In genomic region chr7:2360791-2361190, GRCh38 we compare ENCODE assay signal across 23 cellular contexts. TPM values are rescaled to one million over a fixed set of nuclear protein-coding genes. Genes with fewer than 3 reads are reported as not detected.
A peak's percentile ranks its signal among the peaks of the same experiment; 100 is the strongest.
DNase-seq lines count a peak whose midpoint lies in the region; ATAC-seq and TF ChIP-seq lines count a peak whose summit lies in the region.
"Had no signal": no experiment of that assay in that cellular context is flagged by ENCODE, and none has a peak within 500 bp of the region (broad histone marks: within the 10 kb centered on the region; RNA-seq: fewer than 3 reads in every experiment).

No MANE protein-coding gene starts in this region.

- WGBS in IMR-90 (ENCODE audit: extremely low coverage in 2 of 2, insufficient read length in 1 of 2), 2 experiments: no CpG with 5 or more reads among the region's 6 CpGs

- no peak overlapping the region for H3K4ac ChIP-seq in IMR-90 (ENCODE audit: low read depth, low read length)

- DNase-seq in IMR-90 (peak; percentile 48), chondrocyte (ENCODE audit: low spot score) (no peak), immature natural killer cell (no peak), glomerular visceral epithelial cell (ENCODE audit: extremely low spot score) (no peak), ACHN (no peak), osteocyte (ENCODE audit: extremely low spot score, unreplicated experiment) (no peak)
- DNase-seq in effector memory CD8-positive, alpha-beta T cell: no peak
- DNase-seq: activated effector memory CD4-positive, alpha-beta T cell treated with anti-CD3 and anti-CD28 coated beads, Interleukin-2, amount 50 U/mL, for 16 hours; DMS 273 treated with DMSO at 0.1 percent for 48 hours; effector CD4-positive, alpha-beta T cell; esophagus squamous epithelium; heart left ventricle; left ventricle myocardium superior; NCI-H1436; NK-92 treated with Interleukin-12 subunit alpha and Interleukin-12 subunit beta, amount 100 ng/mL, for 24 hours; SK-N-SH; small intestine; stimulated activated CD4-positive, alpha-beta T cell treated with anti-CD3 and anti-CD28 coated beads, Interleukin-2, amount 100 ng/mL, for 24 hours; WERI-Rb-1 had no signal

- peaks cover 82 to 100% (median 99%) of the 10 kb centered on the region in 11 experiments for H3K36me3 ChIP-seq in BLaER1 treated with 17β-estradiol and CSF1 and Interleukin-3, amounts not matched to agents 10 nM and 100 nM
- peaks cover 46% of the 10 kb centered on the region for H3K36me3 ChIP-seq in IMR-90 (ENCODE audit: control insufficient read depth, insufficient read depth, low read length)

- POLR2A ChIA-PET in IMR-90 (lab: Charles Lee; ENCODE audit: unreplicated experiment): no interaction called here

- H3K9ac ChIP-seq in BLaER1 treated with 17β-estradiol and CSF1 and Interleukin-3, amounts not matched to agents 10 nM and 100 nM: peak overlapping the region in 10 of 11 experiments; percentile 18 to 67 (median 58); a peak in 19 of 22 replicates
- no peak overlapping the region for H3K9ac ChIP-seq in IMR-90 (ENCODE audit: low read depth, low read length)
- H3K9ac ChIP-seq: SK-N-SH had no signal

- 0 out of 2 replicates have a peak overlapping the region, but pooled peaks have one; percentile 12 for H3K23ac ChIP-seq in IMR-90 (ENCODE audit: low read depth, low read length)

- H3K36me3 Mint-ChIP-seq in chondrocyte (ENCODE audit: low read depth) (peaks cover 32% of the 10 kb centered on the region), immature natural killer cell (peaks cover 20 to 40% (median 32%) of the 10 kb centered on the region in 3 donors), osteocyte (ENCODE audit: unreplicated experiment) (peaks cover 40% of the 10 kb centered on the region)
- H3K36me3 Mint-ChIP-seq in effector memory CD8-positive, alpha-beta T cell (ENCODE audit: insufficient read depth): peaks cover 82% of the 10 kb centered on the region
- H3K36me3 Mint-ChIP-seq: IgD-negative memory B cell had no signal

- H3K4me2 ChIP-seq in BLaER1 treated with 17β-estradiol and CSF1 and Interleukin-3, amounts not matched to agents 10 nM and 100 nM: peak overlapping the region; percentile 17 to 98 (median 95); a peak in 19 of 22 replicates
- H3K4me2 ChIP-seq in IMR-90 (ENCODE audit: low read depth, low read length): no peak overlapping the region
- H3K4me2 ChIP-seq: SK-N-SH had no signal

- no peak for TF ChIP-seq RAD21 in IMR-90 (IDR thresholded peaks at IDR 0.05; ENCODE audit: low read length)

- TF ChIP-seq CTCF in IMR-90 (conservative IDR thresholded peaks at IDR 0.05; ENCODE audit: low read depth, low read length) (no peak), chondrocyte (IDR thresholded peaks at IDR 0.05) (no peak), osteocyte (IDR thresholded peaks at IDR 0.05) (no peak)

- H3K4me3 Mint-ChIP-seq in chondrocyte (ENCODE audit: unreplicated experiment) (no peak overlapping the region), immature natural killer cell (peak overlapping the region in 1 of 5 donors; percentile 30), osteocyte (ENCODE audit: unreplicated experiment) (no peak overlapping the region)
- no peak overlapping the region for H3K4me3 Mint-ChIP-seq in effector memory CD8-positive, alpha-beta T cell
- H3K4me3 Mint-ChIP-seq: central memory CD8-positive, alpha-beta T cell; stimulated activated effector memory CD8-positive, alpha-beta T cell treated with anti-CD3 and anti-CD28 coated beads, Interleukin-12 subunit alpha, Interleukin-12 subunit beta, amount 100 ng/mL, for 72 hours had no signal

- H3K4me1 ChIP-seq in BLaER1 treated with 17β-estradiol and CSF1 and Interleukin-3, amounts not matched to agents 10 nM and 100 nM: peaks cover 53 to 67% (median 58%) of the 10 kb centered on the region in 10 experiments
- H3K4me1 ChIP-seq in IMR-90 (ENCODE audit: control insufficient read depth, insufficient read depth, low read length): peaks cover 6% of the 10 kb centered on the region; the same call in 1 of the 2 replicates

- H3K9me3 ChIP-seq in BLaER1 treated with 17β-estradiol and CSF1 and Interleukin-3, amounts not matched to agents 10 nM and 100 nM (replicated peaks in 1 of 11): no peaks in the 10 kb centered on the region
- no peaks in the 10 kb centered on the region for H3K9me3 ChIP-seq in IMR-90 (ENCODE audit: control insufficient read depth, insufficient read depth, low read length)
- H3K9me3 ChIP-seq: esophagus squamous epithelium, heart left ventricle, SK-N-SH had no signal

- no TSS peak for BruUV-seq in IMR-90 (replicated peaks; lab: Mats Ljungman, UMichigan)

- dilution Hi-C loops in IMR-90 (cut with HindIII; ENCODE audit: low sequenced_read_pairs, unreplicated experiment): no loop called here

- no peak overlapping the region for H3K18ac ChIP-seq in IMR-90 (ENCODE audit: low read depth, low read length)

- ATAC-seq in IMR-90 (ENCODE audit: low read depth): peak; percentile 42
- no peak for ATAC-seq in effector memory CD8-positive, alpha-beta T cell (replicated peaks)
- ATAC-seq: left ventricle myocardium superior; stimulated activated effector memory CD8-positive, alpha-beta T cell treated with anti-CD3 and anti-CD28 coated beads, Interleukin-12 subunit alpha, Interleukin-12 subunit beta, amount 100 ng/mL, for 72 hours had no signal

- H2AK9ac ChIP-seq in IMR-90 (replicated peaks; ENCODE audit: low read depth, low read length, poor library complexity): no peak overlapping the region

- no peaks in the 10 kb centered on the region for H3K27me3 ChIP-seq in BLaER1 treated with 17β-estradiol and CSF1 and Interleukin-3, amounts not matched to agents 10 nM and 100 nM
- H3K27me3 ChIP-seq in IMR-90 (ENCODE audit: control insufficient read depth, insufficient read depth, low read length): no peaks in the 10 kb centered on the region
- H3K27me3 ChIP-seq: esophagus squamous epithelium, heart left ventricle had no signal

- H2BK20ac ChIP-seq in IMR-90 (ENCODE audit: low read depth, low read length): no peak overlapping the region

- H3K9me3 Mint-ChIP-seq in chondrocyte (ENCODE audit: low read depth): no peaks in the 10 kb centered on the region
- no peaks in the 10 kb centered on the region for H3K9me3 Mint-ChIP-seq in immature natural killer cell
- no peaks in the 10 kb centered on the region for H3K9me3 Mint-ChIP-seq in effector memory CD8-positive, alpha-beta T cell
- no peaks in the 10 kb centered on the region for H3K9me3 Mint-ChIP-seq in osteocyte (ENCODE audit: unreplicated experiment)
- H3K9me3 Mint-ChIP-seq: central memory CD8-positive, alpha-beta T cell; IgD-negative memory B cell; stimulated activated effector memory CD8-positive, alpha-beta T cell treated with anti-CD3 and anti-CD28 coated beads, Interleukin-12 subunit alpha, Interleukin-12 subunit beta, amount 100 ng/mL, for 72 hours had no signal

- no peak overlapping the region for H2BK120ac ChIP-seq in IMR-90 (ENCODE audit: low read depth, low read length)

- H3K14ac ChIP-seq in IMR-90 (replicated peaks; ENCODE audit: low read depth, low read length): no peak overlapping the region

- no peaks in the 10 kb centered on the region for H3K27me3 Mint-ChIP-seq in chondrocyte (ENCODE audit: low read depth)
- peaks cover 0 to 19% (median 12%) of the 10 kb centered on the region in 3 donors for H3K27me3 Mint-ChIP-seq in immature natural killer cell (ENCODE audit: low read depth in 3 of 3)
- H3K27me3 Mint-ChIP-seq in effector memory CD8-positive, alpha-beta T cell: no peaks in the 10 kb centered on the region
- no peaks in the 10 kb centered on the region for H3K27me3 Mint-ChIP-seq in osteocyte (ENCODE audit: unreplicated experiment)
- H3K27me3 Mint-ChIP-seq: central memory CD8-positive, alpha-beta T cell; IgD-negative memory B cell had no signal

- no peak overlapping the region for H2AFZ ChIP-seq in IMR-90 (replicated peaks; ENCODE audit: low read length, poor library complexity)

- intact Hi-C loops in IMR-90 (cut with micrococcal nuclease): no loop called here

- H2AK5ac ChIP-seq in IMR-90 (ENCODE audit: low read depth, low read length): no peak overlapping the region

- H3K4me1 Mint-ChIP-seq in chondrocyte (ENCODE audit: low read depth): peaks cover 29% of the 10 kb centered on the region
- H3K4me1 Mint-ChIP-seq in immature natural killer cell: peaks cover 65 to 76% of the 10 kb centered on the region in 2 donors
- peaks cover 32 to 36% of the 10 kb centered on the region in 2 donors for H3K4me1 Mint-ChIP-seq in effector memory CD8-positive, alpha-beta T cell (ENCODE audit: low read depth in 2 of 2)
- peaks cover 25% of the 10 kb centered on the region for H3K4me1 Mint-ChIP-seq in osteocyte (ENCODE audit: unreplicated experiment)

- in situ Hi-C loops in IMR-90 (cut with MboI; ENCODE audit: low sequenced_read_pairs) (no loop called here), ACHN (cut with HindIII; ENCODE audit: low pct_ligation_motif_present, low pct_unique_long_range_greater_than_20kb, low sequenced_read_pairs) (no loop called here)

- H3K79me1 ChIP-seq in IMR-90 (ENCODE audit: low read depth in 1 of 2, low read length in 2 of 2): peaks cover 18 to 59% of the 10 kb centered on the region in 2 experiments

- no peak overlapping the region for H4K8ac ChIP-seq in IMR-90 (ENCODE audit: low read depth in 2 of 2, low read length in 2 of 2)

- no peak overlapping the region for H2BK15ac ChIP-seq in IMR-90 (ENCODE audit: low read depth, low read length)

- CTCF ChIA-PET in IMR-90 (lab: Yijun Ruan, JAX): no interaction called here

- peaks cover 8% of the 10 kb centered on the region for H3K9me1 ChIP-seq in IMR-90 (ENCODE audit: insufficient read depth, low read length)

- no peak overlapping the region for H4K5ac ChIP-seq in IMR-90 (ENCODE audit: low read depth, low read length)

- no peak overlapping the region for H3K56ac ChIP-seq in IMR-90 (ENCODE audit: extremely low read depth, insufficient read depth, low read length)

- H3K27ac Mint-ChIP-seq in chondrocyte (ENCODE audit: unreplicated experiment): peak overlapping the region; percentile 5
- peak overlapping the region in 5 of 6 donors; percentile 30 to 95 (median 75) for H3K27ac Mint-ChIP-seq in immature natural killer cell
- H3K27ac Mint-ChIP-seq in effector memory CD8-positive, alpha-beta T cell: peak overlapping the region in 1 of 2 donors; percentile 71
- H3K27ac Mint-ChIP-seq in osteocyte (ENCODE audit: unreplicated experiment): no peak overlapping the region

- H4K20me1 ChIP-seq in BLaER1 treated with 17β-estradiol and CSF1 and Interleukin-3, amounts not matched to agents 10 nM and 100 nM: peaks cover 77 to 100% (median 100%) of the 10 kb centered on the region in 11 experiments
- H4K20me1 ChIP-seq in IMR-90 (ENCODE audit: insufficient read depth, low read length): peaks cover 71% of the 10 kb centered on the region

- no peak overlapping the region for H2BK5ac ChIP-seq in IMR-90 (ENCODE audit: low read depth, low read length, poor library complexity, severe bottlenecking)

- no peak overlapping the region for H4K91ac ChIP-seq in IMR-90 (ENCODE audit: insufficient read depth, low read depth, low read length)

- no peak for TF ChIP-seq POLR2A in IMR-90 (IDR thresholded peaks at IDR 0.05; ENCODE audit: low read depth, low read length)

- H3K4me3 ChIP-seq in BLaER1 treated with 17β-estradiol and CSF1 and Interleukin-3, amounts not matched to agents 10 nM and 100 nM: peak overlapping the region in 4 of 10 experiments; percentile 24 to 41 (median 33); a peak in 5 of 20 replicates
- no peak overlapping the region for H3K4me3 ChIP-seq in IMR-90 (ENCODE audit: insufficient read depth, low read depth, low read length)
- H3K4me3 ChIP-seq: esophagus squamous epithelium, heart left ventricle had no signal

- H3K27ac ChIP-seq in BLaER1 treated with 17β-estradiol and CSF1 and Interleukin-3, amounts not matched to agents 10 nM and 100 nM: peak overlapping the region in 8 of 11 experiments; percentile 52 to 74 (median 66); a peak in 17 of 22 replicates
- no peak overlapping the region for H3K27ac ChIP-seq in IMR-90 (ENCODE audit: insufficient read depth, low read length)
- H3K27ac ChIP-seq: esophagus squamous epithelium, heart left ventricle, WERI-Rb-1 had no signal

RNA-seq across cellular contexts. Expression of gene EIF3B, which starts 6.2 kb away (rescaled TPM):
- 201 and 211 TPM in 2 replicates for total RNA-seq in IMR-90 (2012; rRNA removed)
- 105 and 107 TPM in 2 replicates for polyA plus RNA-seq in IMR-90 (2012; rRNA removed)
- 68.3 and 87.5 TPM in 2 replicates for polyA plus RNA-seq in IMR-90 (2012; cell fraction: cytosol; rRNA removed)
- polyA plus RNA-seq in IMR-90 (2012; cell fraction: nucleus; rRNA removed; ENCODE audit: low replicate concordance): 232 and 274 TPM in 2 replicates
- total RNA-seq in chondrocyte: 120 to 135 TPM (median 121 TPM) in 3 replicates
- polyA plus RNA-seq in immature natural killer cell: 100 to 1,000 TPM in 2 of 3 donors, 10 to 100 TPM in 1; 79.2 to 114 (median 112) TPM
- 132 and 133 TPM in 2 replicates for total RNA-seq in osteocyte

RNA-seq across cellular contexts. Expression of gene CHST12, which starts 42.6 kb away (rescaled TPM):
- total RNA-seq in IMR-90 (2012; rRNA removed): 3.8 and 4.7 TPM in 2 replicates
- polyA plus RNA-seq in IMR-90 (2012; rRNA removed): 27.0 and 31.6 TPM in 2 replicates
- polyA plus RNA-seq in IMR-90 (2012; cell fraction: cytosol; rRNA removed): 26.1 and 46.6 TPM in 2 replicates
- polyA plus RNA-seq in IMR-90 (2012; cell fraction: nucleus; rRNA removed; ENCODE audit: low replicate concordance): 11.2 and 24.6 TPM in 2 replicates
- 20.7 to 31.5 TPM (median 22.4 TPM) in 3 replicates for total RNA-seq in chondrocyte
- polyA plus RNA-seq in immature natural killer cell: 100 to 1,000 TPM in 1 of 3 donors, 10 to 100 TPM in 2; 88.9 to 172 (median 93.4) TPM
- total RNA-seq in osteocyte: 28.0 and 30.2 TPM in 2 replicates

RNA-seq across cellular contexts. Expression of gene SNX8, which starts 46.5 kb away (rescaled TPM):
- 7.7 and 8.6 TPM in 2 replicates for total RNA-seq in IMR-90 (2012; rRNA removed)
- polyA plus RNA-seq in IMR-90 (2012; rRNA removed): 55.9 and 65.0 TPM in 2 replicates
- 9.9 and 15.0 TPM in 2 replicates for polyA plus RNA-seq in IMR-90 (2012; cell fraction: cytosol; rRNA removed)
- 26.2 and 42.9 TPM in 2 replicates for polyA plus RNA-seq in IMR-90 (2012; cell fraction: nucleus; rRNA removed; ENCODE audit: low replicate concordance)
- 34.4 to 45.4 TPM (median 37.2 TPM) in 3 replicates for total RNA-seq in chondrocyte
- 10 to 100 TPM; 16.3 to 25.0 (median 16.7) TPM for polyA plus RNA-seq in immature natural killer cell
- 41.5 and 51.2 TPM in 2 replicates for total RNA-seq in osteocyte
